8 cellular contexts compared by ENCODE assay signal in genomic region chr21:42737969-42738590, GRCh38.
DNase-seq lines count a peak whose midpoint lies in the region; ATAC-seq and TF ChIP-seq lines count a peak whose summit lies in the region.

No MANE protein-coding gene starts in this region.

- peak overlapping the region in 3 of 4 donors; percentile 3 to 51 (median 16) for H3K4me3 Mint-ChIP-seq in IgD-negative memory B cell
- peak overlapping the region; percentile 61 for H3K4me3 Mint-ChIP-seq in stimulated activated effector memory CD8-positive, alpha-beta T cell treated with anti-CD3 and anti-CD28 coated beads, Interleukin-12 subunit alpha, Interleukin-12 subunit beta, amount 100 ng/mL, for 72 hours

- peaks cover 5% of the 10 kb centered on the region for H3K36me3 Mint-ChIP-seq in IgD-negative memory B cell
- H3K36me3 Mint-ChIP-seq in stimulated activated effector memory CD8-positive, alpha-beta T cell treated with anti-CD3 and anti-CD28 coated beads, Interleukin-12 subunit alpha, Interleukin-12 subunit beta, amount 100 ng/mL, for 72 hours = no peaks in the 10 kb centered on the region

- peak overlapping the region in 2 of 3 donors; percentile 71 to 97 for H3K27ac Mint-ChIP-seq in IgD-negative memory B cell
- H3K27ac Mint-ChIP-seq in stimulated activated effector memory CD8-positive, alpha-beta T cell treated with anti-CD3 and anti-CD28 coated beads, Interleukin-12 subunit alpha, Interleukin-12 subunit beta, amount 100 ng/mL, for 72 hours = peak overlapping the region; percentile 98

- no peaks in the 10 kb centered on the region for H3K27me3 ChIP-seq in right atrium auricular region

- no peaks in the 10 kb centered on the region for H3K36me3 ChIP-seq in right atrium auricular region

- H3K27me3 Mint-ChIP-seq in IgD-negative memory B cell = peaks cover 11% of the 10 kb centered on the region

- peak; percentile 44 for DNase-seq in activated effector memory CD4-positive, alpha-beta T cell treated with Interleukin-2 at 50 U/mL for 16 hours
- peak; percentile 63 for DNase-seq in right atrium auricular region (ENCODE audit: low spot score)
- DNase-seq in stimulated activated effector memory CD8-positive, alpha-beta T cell treated with anti-CD3 and anti-CD28 coated beads, Interleukin-12 subunit alpha, Interleukin-12 subunit beta, amount 100 ng/mL, for 72 hours (ENCODE audit: low spot score in 2 of 2) = peak in 1 of 2 donors; percentile 58
- no peak for DNase-seq in NCI-H1105 (lab: John Stamatoyannopoulos, UW)
- no peak for DNase-seq in HUDEP-2 (lab: John Stamatoyannopoulos, UW; ENCODE audit: unreplicated experiment in 76 of 76)

- no peak overlapping the region for H3K4me3 ChIP-seq in right atrium auricular region

- H3K27ac ChIP-seq in right atrium auricular region = peak overlapping the region; percentile 51 to 61

- H3K9me3 ChIP-seq in right atrium auricular region = no peaks in the 10 kb centered on the region

- TF ChIP-seq CTCF in right atrium auricular region (IDR thresholded peaks at IDR 0.05) = no peak

- peaks cover 0 to 23% of the 10 kb centered on the region in 2 donors for H3K4me1 ChIP-seq in right atrium auricular region

- peak; percentile 85 for ATAC-seq in stimulated activated effector memory CD8-positive, alpha-beta T cell treated with anti-CD3 and anti-CD28 coated beads, Interleukin-12 subunit alpha, Interleukin-12 subunit beta, amount 100 ng/mL, for 72 hours
- ATAC-seq in GM21390 (IDR thresholded peaks at IDR 0.05; ENCODE audit: unreplicated experiment) (no peak), GM18870 (IDR thresholded peaks at IDR 0.05; ENCODE audit: unreplicated experiment) (no peak)

- H3K4me1 Mint-ChIP-seq in IgD-negative memory B cell = peaks cover 1 to 8% (median 5%) of the 10 kb centered on the region in 3 donors
- H3K4me1 Mint-ChIP-seq in stimulated activated effector memory CD8-positive, alpha-beta T cell treated with anti-CD3 and anti-CD28 coated beads, Interleukin-12 subunit alpha, Interleukin-12 subunit beta, amount 100 ng/mL, for 72 hours = peaks cover 26% of the 10 kb centered on the region

- no peaks in the 10 kb centered on the region for H3K9me3 Mint-ChIP-seq in IgD-negative memory B cell
- no peaks in the 10 kb centered on the region for H3K9me3 Mint-ChIP-seq in stimulated activated effector memory CD8-positive, alpha-beta T cell treated with anti-CD3 and anti-CD28 coated beads, Interleukin-12 subunit alpha, Interleukin-12 subunit beta, amount 100 ng/mL, for 72 hours

Comparison
In these comparisons a context has a peak if more than half of its experiments do, and no peak if none do; other contexts are left out.
1. DNase-seq: peak in activated effector memory CD4-positive, alpha-beta T cell treated with Interleukin-2 at 50 U/mL for 16 hours (single experiment) and right atrium auricular region (single experiment); none in NCI-H1105 (single experiment) and HUDEP-2 (0 of 76).